19 cellular contexts compared by ENCODE assay signal in the genomic region with DNA sequence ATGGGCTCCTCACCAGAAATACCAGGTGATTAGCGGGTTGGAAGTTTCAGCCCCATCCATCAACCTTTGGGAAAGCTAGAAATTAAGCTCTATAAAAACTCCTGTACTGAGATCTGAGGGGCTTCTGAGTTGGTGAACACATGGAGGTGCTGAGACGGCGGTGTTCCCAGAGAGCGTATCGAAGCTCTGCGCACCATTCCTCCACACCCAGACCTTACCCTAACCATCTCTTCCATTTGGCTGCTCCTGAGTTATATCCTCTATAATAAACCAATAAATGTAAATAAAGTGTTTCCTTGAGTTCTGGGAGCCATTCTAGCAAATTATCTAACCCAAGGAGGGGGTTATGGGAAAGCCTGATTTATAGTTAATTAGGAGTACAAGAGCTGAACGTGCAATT. TPM values are rescaled to one million over a fixed set of nuclear protein-coding genes. Genes with fewer than 3 reads are reported as not detected.
DNase-seq lines count a peak whose midpoint lies in the region; ATAC-seq lines count a peak whose summit lies in the region.
"Had no signal": no experiment of that assay in that cellular context is flagged by ENCODE, and none has a peak within 500 bp of the region (broad histone marks: within the 10 kb centered on the region; RNA-seq: fewer than 3 reads in every experiment).

No MANE protein-coding gene starts in this region.

- ATAC-seq in CD4-positive, CD25-positive, alpha-beta regulatory T cell (ENCODE audit: low read depth in 2 of 2), result no peak
- ATAC-seq in T-cell (replicated peaks in 1 of 4), result no peak
- ATAC-seq in naive thymus-derived CD8-positive, alpha-beta T cell, result no peak
- ATAC-seq in GM21381 (IDR thresholded peaks at IDR 0.05; ENCODE audit: unreplicated experiment), result no peak

- CTCF ChIA-PET in T-cell (lab: Charles Lee), result interaction anchor here (1.0 to 1.1 kb wide), 2 partner anchors 21 to 44 kb away, joined by 3 read pairs; no protein-coding TSS in a partner anchor

- peaks cover 11% of the 10 kb centered on the region for H3K36me3 ChIP-seq in CD4-positive, CD25-positive, alpha-beta regulatory T cell (ENCODE audit: control insufficient read depth, insufficient read depth, low read length)
- no peaks in the 10 kb centered on the region; the same call in 1 of the 2 replicates for H3K36me3 ChIP-seq in MG63

- H3K4me3 Mint-ChIP-seq in activated T-cell treated with anti-CD3 and anti-CD28 coated beads, Interleukin-2, amount 50 U/mL, for 24 hours, result no peak overlapping the region
- peak overlapping the region in 1 of 4 donors; percentile 21 for H3K4me3 Mint-ChIP-seq in CD4-positive, CD25-positive, alpha-beta regulatory T cell
- peak overlapping the region in 1 of 3 donors; percentile 32 for H3K4me3 Mint-ChIP-seq in T-cell
- peak overlapping the region in 7 of 10 donors; percentile 29 to 70 (median 37) for H3K4me3 Mint-ChIP-seq in naive thymus-derived CD8-positive, alpha-beta T cell

- H3K4me3 ChIP-seq in CD4-positive, CD25-positive, alpha-beta regulatory T cell (ENCODE audit: low read depth, low read length), result peak overlapping the region; percentile 1
- no peak overlapping the region for H3K4me3 ChIP-seq in MG63
- H3K4me3 ChIP-seq: PC-9, SK-N-MC had no signal

- no peaks in the 10 kb centered on the region for H3K9me3 Mint-ChIP-seq in activated T-cell treated with anti-CD3 and anti-CD28 coated beads, Interleukin-2, amount 50 U/mL, for 24 hours
- no peaks in the 10 kb centered on the region for H3K9me3 Mint-ChIP-seq in CD4-positive, CD25-positive, alpha-beta regulatory T cell
- H3K9me3 Mint-ChIP-seq in T-cell, result no peaks in the 10 kb centered on the region
- peaks cover 0 to 2% (median 0%) of the 10 kb centered on the region in 9 donors for H3K9me3 Mint-ChIP-seq in naive thymus-derived CD8-positive, alpha-beta T cell

- H3K4me1 ChIP-seq in CD4-positive, CD25-positive, alpha-beta regulatory T cell (ENCODE audit: control insufficient read depth, insufficient read depth, low read length, poor library complexity, severe bottlenecking), result peaks cover 84% of the 10 kb centered on the region

- DNase-seq in activated T-cell treated with anti-CD3 and anti-CD28 coated beads, Interleukin-2, amount 50 U/mL, for 24 hours, result no peak
- DNase-seq in activated T-cell treated with anti-CD3 and anti-CD28 coated beads for 4 hours, result no peak
- no peak for DNase-seq in CD4-positive, CD25-positive, alpha-beta regulatory T cell
- no peak for DNase-seq in T-cell
- no peak for DNase-seq in naive thymus-derived CD8-positive, alpha-beta T cell
- DNase-seq in MG63, result no peak
- DNase-seq in iPS-NIHi11 (ENCODE audit: low spot score), result no peak
- DNase-seq: AML-193, C1 segment of cervical spinal cord, EL, GF-D8, Karpas-422, NCI-H1417 treated with DMSO at 0.1 percent for 48 hours, NCI-H1930, PC-9, SHP77 treated with DMSO at 0.1 percent for 48 hours had no signal

- no peaks in the 10 kb centered on the region for H3K9me3 ChIP-seq in CD4-positive, CD25-positive, alpha-beta regulatory T cell (ENCODE audit: control insufficient read depth in 2 of 2, low read length in 2 of 2)
- peaks cover 4% of the 10 kb centered on the region; the same call in 1 of the 2 replicates for H3K9me3 ChIP-seq in MG63

- POLR2A ChIA-PET in T-cell (lab: Charles Lee), result interaction anchor here in 1 of 2 donors (1.1 to 1.3 kb wide), 2 partner anchors 11 to 20 kb away, joined by 3 to 5 read pairs; no protein-coding TSS in a partner anchor
- POLR2A ChIA-PET in naive thymus-derived CD8-positive, alpha-beta T cell (lab: Charles Lee), result interaction anchor here (1.1 kb wide), 1 partner anchor 41 kb away, joined by 3 read pairs; no protein-coding TSS in a partner anchor

- H3K4me1 Mint-ChIP-seq in activated T-cell treated with anti-CD3 and anti-CD28 coated beads, Interleukin-2, amount 50 U/mL, for 24 hours (ENCODE audit: low read depth), result peaks cover 88% of the 10 kb centered on the region
- H3K4me1 Mint-ChIP-seq in CD4-positive, CD25-positive, alpha-beta regulatory T cell, result peaks cover 41 to 96% (median 69%) of the 10 kb centered on the region in 4 donors
- peaks cover 84 to 94% (median 90%) of the 10 kb centered on the region in 3 donors for H3K4me1 Mint-ChIP-seq in T-cell
- H3K4me1 Mint-ChIP-seq in naive thymus-derived CD8-positive, alpha-beta T cell, result peaks cover 53 to 89% (median 83%) of the 10 kb centered on the region in 4 donors

- H3K27me3 ChIP-seq in CD4-positive, CD25-positive, alpha-beta regulatory T cell (ENCODE audit: control insufficient read depth, insufficient read depth, low read length), result no peaks in the 10 kb centered on the region
- no peaks in the 10 kb centered on the region for H3K27me3 ChIP-seq in MG63

- peaks cover 76% of the 10 kb centered on the region for H3K36me3 Mint-ChIP-seq in activated T-cell treated with anti-CD3 and anti-CD28 coated beads, Interleukin-2, amount 50 U/mL, for 24 hours (ENCODE audit: low read depth)
- peaks cover 25% of the 10 kb centered on the region for H3K36me3 Mint-ChIP-seq in CD4-positive, CD25-positive, alpha-beta regulatory T cell
- H3K36me3 Mint-ChIP-seq in T-cell, result peaks cover 42% of the 10 kb centered on the region
- peaks cover 0 to 41% (median 9%) of the 10 kb centered on the region in 3 donors for H3K36me3 Mint-ChIP-seq in naive thymus-derived CD8-positive, alpha-beta T cell

- no peak overlapping the region for H3K27ac ChIP-seq in CD4-positive, CD25-positive, alpha-beta regulatory T cell (ENCODE audit: insufficient read depth, low read length, poor library complexity, severe bottlenecking)
- H3K27ac ChIP-seq: PC-9, RWPE1, SK-N-MC had no signal

- peak overlapping the region; percentile 51 for H3K27ac Mint-ChIP-seq in activated T-cell treated with anti-CD3 and anti-CD28 coated beads, Interleukin-2, amount 50 U/mL, for 24 hours
- peak overlapping the region; percentile 20 to 95 (median 59) for H3K27ac Mint-ChIP-seq in CD4-positive, CD25-positive, alpha-beta regulatory T cell
- H3K27ac Mint-ChIP-seq in T-cell, result peak overlapping the region; percentile 62 to 71
- peak overlapping the region in 9 of 10 donors; percentile 25 to 94 (median 61) for H3K27ac Mint-ChIP-seq in naive thymus-derived CD8-positive, alpha-beta T cell

- H3K27me3 Mint-ChIP-seq in activated T-cell treated with anti-CD3 and anti-CD28 coated beads, Interleukin-2, amount 50 U/mL, for 24 hours, result no peaks in the 10 kb centered on the region
- H3K27me3 Mint-ChIP-seq in CD4-positive, CD25-positive, alpha-beta regulatory T cell, result no peaks in the 10 kb centered on the region
- no peaks in the 10 kb centered on the region for H3K27me3 Mint-ChIP-seq in T-cell
- H3K27me3 Mint-ChIP-seq in naive thymus-derived CD8-positive, alpha-beta T cell, result no peaks in the 10 kb centered on the region

RNA-seq across cellular contexts. Expression of a gene that starts 41.4 kb away (rescaled TPM):
- 330 TPM for total RNA-seq in CD4-positive, CD25-positive, alpha-beta regulatory T cell
- 100 to 1,000 TPM; 583 to 771 (median 683) TPM for polyA plus RNA-seq in CD4-positive, CD25-positive, alpha-beta regulatory T cell
- 100 to 1,000 TPM; 361 to 469 (median 428) TPM for total RNA-seq in T-cell
- 100 to 1,000 TPM; 484 to 533 TPM for total RNA-seq in naive thymus-derived CD8-positive, alpha-beta T cell
- 100 to 1,000 TPM; 746 to 988 (median 748) TPM for polyA plus RNA-seq in naive thymus-derived CD8-positive, alpha-beta T cell
- total RNA-seq in MG63 (2014; rRNA removed; shearing (Covaris generic); ENCODE audit: low replicate concordance), result 70.8 and 112 TPM in 2 replicates
